8 cellular contexts compared by ENCODE assay signal in the genomic region with DNA sequence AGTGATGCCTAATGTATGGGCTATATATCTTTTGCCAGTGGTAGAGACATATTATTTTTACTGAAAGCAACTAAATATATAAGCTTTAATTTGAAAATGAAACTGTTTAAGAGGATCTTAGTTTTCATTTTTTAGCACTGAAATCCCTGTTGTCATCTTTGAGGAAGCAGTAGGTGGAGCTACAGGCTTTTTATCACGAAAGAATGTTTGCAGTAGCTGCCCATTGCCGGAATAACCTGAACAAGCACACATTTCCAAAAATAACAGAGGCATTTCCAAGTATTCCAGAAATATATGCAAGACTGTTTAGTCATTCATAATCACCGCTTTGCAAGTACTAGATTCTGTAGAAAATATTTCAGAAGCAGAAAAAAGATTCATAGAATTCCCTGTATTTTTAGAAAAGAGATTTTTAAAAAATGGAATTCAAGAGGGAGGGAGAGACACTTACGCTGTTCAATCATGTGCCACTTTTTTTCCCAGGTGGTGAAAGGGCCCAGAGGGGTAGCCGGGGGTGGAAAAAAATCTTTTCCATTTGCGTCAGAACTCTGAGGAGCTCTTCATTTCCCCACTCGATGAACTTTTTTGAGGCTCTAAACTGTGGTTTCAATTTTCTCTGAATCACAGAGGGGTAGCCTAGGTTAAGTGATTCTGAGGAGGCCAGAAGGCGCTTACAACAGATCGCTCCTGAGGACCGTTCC.
A peak's percentile ranks its signal among the peaks of the same experiment; 100 is the strongest.
DNase-seq lines count a peak whose midpoint lies in the region; ATAC-seq and TF ChIP-seq lines count a peak whose summit lies in the region.

No MANE protein-coding gene starts in this region.

- no peaks in the 10 kb centered on the region for H3K4me1 ChIP-seq in OCI-LY3 (ENCODE audit: low read length)

- DNase-seq in AG08396 (ENCODE audit: low spot score) (peak; percentile 51), HPDE6-E6E7 (ENCODE audit: extremely low spot score) (peak; percentile 28), fibroblast of mammary gland (ENCODE audit: low read depth) (peak; percentile 60), putamen (ENCODE audit: low spot score) (peak; percentile 23), NK-92 (lab: John Stamatoyannopoulos, UW; ENCODE audit: unreplicated experiment) (no peak), islet precursor cell (no peak)

- no peaks in the 10 kb centered on the region for H3K9me3 ChIP-seq in OCI-LY3 (ENCODE audit: insufficient read depth, low read length)

- no peak for ATAC-seq in HG03045 (IDR thresholded peaks at IDR 0.05; ENCODE audit: unreplicated experiment)

- H3K79me2 ChIP-seq in OCI-LY3 (ENCODE audit: low read length), result no peaks in the 10 kb centered on the region

- no peak overlapping the region for H3K9ac ChIP-seq in OCI-LY3 (ENCODE audit: low read length)

- TF ChIP-seq CTCF in OCI-LY3 (IDR thresholded peaks at IDR 0.05; ENCODE audit: low read depth, low read length), result peak; percentile 58
- TF ChIP-seq CTCF in fibroblast of mammary gland (conservative IDR thresholded peaks at IDR 0.05; ENCODE audit: control insufficient read depth, insufficient read depth, low read depth, low read length), result peak; percentile 39

- H3K36me3 ChIP-seq in OCI-LY3 (replicated peaks; ENCODE audit: low read depth, low read length), result no peaks in the 10 kb centered on the region

- H2AFZ ChIP-seq in OCI-LY3 (ENCODE audit: low read depth, low read length), result no peak overlapping the region

- H4K20me1 ChIP-seq in OCI-LY3 (ENCODE audit: insufficient read depth, low read length), result no peaks in the 10 kb centered on the region

- H3K27me3 ChIP-seq in OCI-LY3 (ENCODE audit: low read depth, low read length), result peaks cover 30% of the 10 kb centered on the region

- peak overlapping the region; percentile 7; the same call in 1 of the 2 replicates for H3K4me2 ChIP-seq in OCI-LY3 (ENCODE audit: low read length)

- H3K4me3 ChIP-seq in OCI-LY3 (ENCODE audit: low read length), result no peak overlapping the region; the same call in 1 of the 2 replicates
- H3K4me3 ChIP-seq in fibroblast of mammary gland (ENCODE audit: control insufficient read depth, low read depth, low read length), result no peak overlapping the region

- H3K27ac ChIP-seq in OCI-LY3 (ENCODE audit: low read length), result no peak overlapping the region

Comparison
In these comparisons a context has a peak if more than half of its experiments do, and no peak if none do; other contexts are left out.
1. DNase-seq: peak in AG08396 (single experiment), HPDE6-E6E7 (single experiment), fibroblast of mammary gland (single experiment) and putamen (single experiment); none in NK-92 (single experiment) and islet precursor cell (single experiment).